ENCODE assay signal across 20 cellular contexts in the genomic region with DNA sequence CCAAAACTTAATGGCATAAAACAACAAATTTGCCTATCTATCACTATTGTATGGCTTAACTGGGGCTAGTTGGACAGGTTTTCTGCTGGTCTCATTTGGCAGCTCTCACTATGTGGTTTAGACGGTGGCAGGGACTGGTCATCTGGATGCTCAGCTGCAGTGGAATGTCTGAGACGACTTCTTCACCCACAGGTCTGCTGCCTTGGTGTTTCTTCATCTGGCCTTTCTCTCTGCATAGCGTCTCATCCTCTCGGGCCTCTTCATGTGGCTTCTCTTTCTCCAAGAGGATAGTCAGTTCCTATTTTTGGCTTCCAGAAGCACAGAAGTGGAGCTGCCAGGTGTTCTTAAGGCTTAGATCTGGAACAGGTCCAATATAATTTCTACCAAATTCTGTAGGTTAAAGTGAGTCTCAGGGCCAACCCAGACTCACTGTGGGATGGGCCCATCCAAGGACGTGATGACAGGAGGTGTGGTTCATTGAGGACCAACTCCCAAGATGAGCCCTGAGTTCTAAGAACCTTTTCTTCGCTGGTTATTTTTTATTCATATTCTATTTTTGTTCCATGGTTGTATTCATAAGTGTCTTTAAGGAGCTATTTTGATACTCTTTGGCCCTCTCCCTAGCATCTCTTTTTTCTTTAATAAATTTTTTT.
"Had no signal": no experiment of that assay in that cellular context is flagged by ENCODE, and none has a peak within 500 bp of the region (broad histone marks: within the 10 kb centered on the region; RNA-seq: fewer than 3 reads in every experiment).

No MANE protein-coding gene starts in this region.

- DNase-seq: activated CD4-positive, alpha-beta T cell treated with anti-CD3 and anti-CD28 coated beads, Interleukin-2, amount 10 ng/mL, durations not matched to agents 7 days and 5 days; activated CD8-positive, alpha-beta memory T cell treated with anti-CD3 and anti-CD28 coated beads, Interleukin-2, amount 50 U/mL, for 4 hours; activated naive CD4-positive, alpha-beta T cell treated with anti-CD3 and anti-CD28 coated beads, Interleukin-2, amount 50 U/mL, for 16 hours; activated T-cell treated with anti-CD3 and anti-CD28 coated beads, Interleukin-2, amount 50 U/mL, for 4 hours; dorsolateral prefrontal cortex; foreskin keratinocyte; glutamatergic neuron; hypothalamus; kidney; midbrain; naive B cell; stimulated activated CD4-positive, alpha-beta T cell treated with anti-CD3 and anti-CD28 coated beads, Interleukin-12 subunit alpha, Interleukin-12 subunit beta, amount 100 ng/mL, for 4 hours; stimulated activated CD4-positive, alpha-beta T cell treated with anti-CD3 and anti-CD28 coated beads, Interleukin-1b, Interleukin-23, amount 100 ng/mL, for 48 hours; stimulated activated naive CD4-positive, alpha-beta T cell treated with Interleukin-2 at 50 U/mL for 16 hours; thyroid gland had no signal

- H3K27ac ChIP-seq: dorsolateral prefrontal cortex, epithelial cell of prostate, foreskin keratinocyte, thyroid gland had no signal

- H3K27me3 ChIP-seq: dorsolateral prefrontal cortex, foreskin keratinocyte, thyroid gland had no signal

- H3K36me3 ChIP-seq: thyroid gland had no signal

- H3K27me3 Mint-ChIP-seq: activated CD4-positive, alpha-beta T cell treated with anti-CD3 and anti-CD28 coated beads, Interleukin-2, amount 10 ng/mL, durations not matched to agents 7 days and 5 days; naive B cell had no signal

- H3K4me3 ChIP-seq: dorsolateral prefrontal cortex, lung, thyroid gland had no signal

- H3K4me3 Mint-ChIP-seq: activated CD4-positive, alpha-beta T cell treated with anti-CD3 and anti-CD28 coated beads, Interleukin-2, amount 10 ng/mL, durations not matched to agents 7 days and 5 days; activated T-cell treated with anti-CD3 and anti-CD28 coated beads, Interleukin-2, amount 50 U/mL, for 4 hours; naive B cell; neural crest cell had no signal

- FAIRE-seq: colon, urothelium cell line had no signal

- H3K9me3 ChIP-seq: thyroid gland had no signal

- H3K9me3 Mint-ChIP-seq: activated CD4-positive, alpha-beta T cell treated with anti-CD3 and anti-CD28 coated beads, Interleukin-2, amount 10 ng/mL, durations not matched to agents 7 days and 5 days; activated T-cell treated with anti-CD3 and anti-CD28 coated beads, Interleukin-2, amount 50 U/mL, for 4 hours; naive B cell; neural crest cell had no signal

- H3K27ac Mint-ChIP-seq: activated CD4-positive, alpha-beta T cell treated with anti-CD3 and anti-CD28 coated beads, Interleukin-2, amount 10 ng/mL, durations not matched to agents 7 days and 5 days had no signal

- H3K4me1 ChIP-seq: foreskin keratinocyte had no signal
